In the genomic region with DNA sequence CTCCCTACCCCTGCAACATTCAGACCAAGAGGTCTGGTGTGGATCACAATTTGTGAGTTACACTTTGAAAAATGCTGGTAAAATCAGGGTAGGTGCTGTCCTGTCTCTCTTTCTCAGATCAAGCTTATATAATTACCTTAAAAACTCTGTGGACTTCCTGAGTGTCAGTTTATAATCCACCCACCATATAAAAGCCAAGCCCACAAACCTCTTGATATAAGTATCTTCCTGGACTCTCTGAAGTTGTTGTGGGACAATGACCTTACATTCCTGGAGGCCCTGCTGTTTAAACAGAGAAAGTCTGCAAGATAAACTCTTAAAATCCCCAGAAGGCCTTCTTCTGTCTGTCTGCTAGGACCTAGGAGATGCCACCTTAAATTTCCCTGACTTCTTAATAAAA, we compare ENCODE assay signal across 14 cellular contexts. TPM values are rescaled to one million over a fixed set of nuclear protein-coding genes. Genes with fewer than 3 reads are reported as not detected.
DNase-seq lines count a peak whose midpoint lies in the region; ATAC-seq, FAIRE-seq and TF ChIP-seq lines count a peak whose summit lies in the region.
"Had no signal": no experiment of that assay in that cellular context is flagged by ENCODE, and none has a peak within 500 bp of the region (broad histone marks: within the 10 kb centered on the region; RNA-seq: fewer than 3 reads in every experiment).

No MANE protein-coding gene starts in this region.

- CTCF ChIA-PET in HepG2 (lab: Yijun Ruan, JAX; ENCODE audit: low intra/inter-chr PET ratio, low total read pairs): no interaction called here

- intact Hi-C loops in HepG2 (cut with micrococcal nuclease; ENCODE audit: unreplicated experiment) (no loop called here), right lobe of liver (cut with DNase I) (no loop called here)

- H3K9me3 ChIP-seq in HepG2 (ENCODE audit: low read length): no peaks in the 10 kb centered on the region
- no peaks in the 10 kb centered on the region for H3K9me3 ChIP-seq in right lobe of liver
- H3K9me3 ChIP-seq in SK-N-MC (ENCODE audit: low read depth, low read length): no peaks in the 10 kb centered on the region
- H3K9me3 ChIP-seq in hepatocyte (ENCODE audit: low read depth): no peaks in the 10 kb centered on the region
- H3K9me3 ChIP-seq: BLaER1 treated with 17β-estradiol and CSF1 and Interleukin-3, amounts not matched to agents 10 nM and 100 nM had no signal

- H3K79me1 ChIP-seq in mesendoderm (ENCODE audit: low read length): no peaks in the 10 kb centered on the region

- FAIRE-seq in HepG2 (lab: Jason Lieb, UNC): no peak

- H3K79me2 ChIP-seq in HepG2 (ENCODE audit: insufficient read depth, low read length) (no peaks in the 10 kb centered on the region), mesendoderm (ENCODE audit: control insufficient read depth, insufficient read depth, low read length) (no peaks in the 10 kb centered on the region), hepatocyte (no peaks in the 10 kb centered on the region)

- TF ChIP-seq EP300 in HepG2 (IDR thresholded peaks at IDR 0.05; ENCODE audit: low read depth in 2 of 2, low read length in 2 of 2) (no peak), HepG2 (CRISPR knock-in tag; IDR thresholded peaks at IDR 0.05; ENCODE audit: borderline replicate concordance) (no peak)

- in situ Hi-C loops in HepG2 (cut with HindIII; ENCODE audit: extremely low pct_ligation_motif_present, low pct_unique_long_range_greater_than_20kb): no loop called here

- ATAC-seq in HepG2 (no peak), right lobe of liver (no peak), GM18520 (IDR thresholded peaks at IDR 0.05; ENCODE audit: unreplicated experiment) (no peak)
- ATAC-seq: HCT116 had no signal

- POLR2A ChIA-PET in HepG2 (lab: Yijun Ruan, JAX): no interaction called here

- H2BK120ac ChIP-seq in mesendoderm (ENCODE audit: low read depth, low read length): no peak overlapping the region

- H3K27me3 ChIP-seq in HepG2 (ENCODE audit: control insufficient read depth in 1 of 2, insufficient read depth in 2 of 2, low read length in 2 of 2) (no peaks in the 10 kb centered on the region), right lobe of liver (no peaks in the 10 kb centered on the region), mesendoderm (ENCODE audit: insufficient read depth, low read length, poor library complexity) (no peaks in the 10 kb centered on the region), hepatocyte (no peaks in the 10 kb centered on the region)
- H3K27me3 ChIP-seq: BLaER1 treated with 17β-estradiol and CSF1 and Interleukin-3, amounts not matched to agents 10 nM and 100 nM had no signal

- no peak overlapping the region for H3K23ac ChIP-seq in mesendoderm (ENCODE audit: low read length)

- H3K4ac ChIP-seq in mesendoderm (ENCODE audit: low read depth, low read length): no peak overlapping the region

- H2BK15ac ChIP-seq in mesendoderm (replicated peaks; ENCODE audit: low read depth): no peak overlapping the region

- TF ChIP-seq POLR2A in HepG2 (IDR thresholded peaks at IDR 0.05; ENCODE audit: insufficient read depth in 1 of 2, low read depth in 2 of 2, low read length in 2 of 2) (no peak), right lobe of liver (IDR thresholded peaks at IDR 0.05) (no peak)

- H3K9ac ChIP-seq in HepG2 (ENCODE audit: insufficient read depth, low read depth, low read length) (0 out of 2 replicates have a peak overlapping the region, but pooled peaks have one; percentile 25), SK-N-MC (ENCODE audit: insufficient read length) (no peak overlapping the region), mesendoderm (ENCODE audit: low read length) (no peak overlapping the region)
- H3K9ac ChIP-seq: BLaER1 treated with 17β-estradiol and CSF1 and Interleukin-3, amounts not matched to agents 10 nM and 100 nM had no signal

- TF ChIP-seq CTCF in HepG2 (CRISPR knock-in tag; IDR thresholded peaks at IDR 0.05) (no peak), right lobe of liver (IDR thresholded peaks at IDR 0.05) (no peak), hepatocyte (IDR thresholded peaks at IDR 0.05; ENCODE audit: poor library complexity) (no peak)

- H4K20me1 ChIP-seq in HepG2 (ENCODE audit: insufficient read depth, low read length): no peaks in the 10 kb centered on the region
- H4K20me1 ChIP-seq in hepatocyte (ENCODE audit: insufficient read depth, poor library complexity, severe bottlenecking): no peaks in the 10 kb centered on the region
- H4K20me1 ChIP-seq: BLaER1 treated with 17β-estradiol and CSF1 and Interleukin-3, amounts not matched to agents 10 nM and 100 nM had no signal

- DNase-seq in HepG2 (ENCODE audit: low spot score) (peak; percentile 11), right lobe of liver (no peak), SK-N-MC (ENCODE audit: low read depth, low spot score) (no peak), mesendoderm (peak; percentile 29), hepatocyte (ENCODE audit: low spot score) (no peak)
- DNase-seq in activated CD4-positive, alpha-beta T cell treated with anti-CD3 and anti-CD28 coated beads for 1 hour: no peak
- DNase-seq: 8988T; ACHN; Calu3; CD4-positive, CD25-positive, alpha-beta regulatory T cell; DMS 273 treated with DMSO at 0.1 percent for 48 hours had no signal

- H3K4me2 ChIP-seq in HepG2 (ENCODE audit: low read depth, low read length): no peak overlapping the region
- H3K4me2 ChIP-seq in mesendoderm (ENCODE audit: low read length): no peak overlapping the region
- no peak overlapping the region for H3K4me2 ChIP-seq in hepatocyte
- H3K4me2 ChIP-seq: BLaER1 treated with 17β-estradiol and CSF1 and Interleukin-3, amounts not matched to agents 10 nM and 100 nM had no signal

- H3K4me3 ChIP-seq in HepG2 (replicated peaks in 1 of 3; ENCODE audit: insufficient read depth in 1 of 3, low read depth in 2 of 3, low read length in 3 of 3) (no peak overlapping the region), right lobe of liver (no peak overlapping the region), SK-N-MC (no peak overlapping the region), mesendoderm (ENCODE audit: low read length) (no peak overlapping the region), hepatocyte (no peak overlapping the region)
- H3K4me3 ChIP-seq: BLaER1 treated with 17β-estradiol and CSF1 and Interleukin-3, amounts not matched to agents 10 nM and 100 nM had no signal

- peaks cover 32% of the 10 kb centered on the region for H3K4me1 ChIP-seq in HepG2 (ENCODE audit: insufficient read depth, low read length)
- H3K4me1 ChIP-seq in right lobe of liver: no peaks in the 10 kb centered on the region
- no peaks in the 10 kb centered on the region for H3K4me1 ChIP-seq in mesendoderm (ENCODE audit: control insufficient read depth, low read depth, low read length)
- no peaks in the 10 kb centered on the region for H3K4me1 ChIP-seq in hepatocyte (ENCODE audit: insufficient read depth)
- H3K4me1 ChIP-seq: BLaER1 treated with 17β-estradiol and CSF1 and Interleukin-3, amounts not matched to agents 10 nM and 100 nM had no signal

- BruUV-seq in HepG2 (replicated peaks; lab: Mats Ljungman, UMichigan): no TSS peak

- H2AFZ ChIP-seq in HepG2 (ENCODE audit: low read length): no peak overlapping the region
- H2AFZ ChIP-seq in hepatocyte: no peak overlapping the region

- no peak overlapping the region for H3K18ac ChIP-seq in mesendoderm (ENCODE audit: low read length)

- no peak overlapping the region for H4K5ac ChIP-seq in mesendoderm (ENCODE audit: low read length)

- H3K56ac ChIP-seq in mesendoderm (ENCODE audit: low read length): no peak overlapping the region

- no peak overlapping the region for H3K27ac ChIP-seq in HepG2 (ENCODE audit: extremely low read length, insufficient read depth, low read length)
- no peak overlapping the region for H3K27ac ChIP-seq in right lobe of liver
- H3K27ac ChIP-seq in SK-N-MC: 0 out of 2 replicates have a peak overlapping the region, but pooled peaks have one; percentile 27
- H3K27ac ChIP-seq in mesendoderm (ENCODE audit: low read depth, low read length): no peak overlapping the region
- no peak overlapping the region for H3K27ac ChIP-seq in hepatocyte
- H3K27ac ChIP-seq: BLaER1 treated with 17β-estradiol and CSF1 and Interleukin-3, amounts not matched to agents 10 nM and 100 nM had no signal

- H3K36me3 ChIP-seq in HepG2 (replicated peaks in 1 of 2; ENCODE audit: control insufficient read depth in 1 of 2, insufficient read depth in 2 of 2, low read length in 2 of 2) (no peaks in the 10 kb centered on the region), right lobe of liver (no peaks in the 10 kb centered on the region), SK-N-MC (ENCODE audit: insufficient read depth, low read length) (no peaks in the 10 kb centered on the region), mesendoderm (ENCODE audit: control insufficient read depth, insufficient read depth, low read length) (no peaks in the 10 kb centered on the region), hepatocyte (replicated peaks; ENCODE audit: insufficient read depth, low read depth) (no peaks in the 10 kb centered on the region)
- H3K36me3 ChIP-seq: BLaER1 treated with 17β-estradiol and CSF1 and Interleukin-3, amounts not matched to agents 10 nM and 100 nM had no signal

- H2BK5ac ChIP-seq in mesendoderm (ENCODE audit: low read length): no peak overlapping the region

- H4K8ac ChIP-seq in mesendoderm (ENCODE audit: low read depth, low read length): no peak overlapping the region

- no peak for TF ChIP-seq RAD21 in HepG2 (CRISPR knock-in tag; IDR thresholded peaks at IDR 0.05)

- no peaks in the 10 kb centered on the region for H3K9me2 ChIP-seq in hepatocyte (replicated peaks; ENCODE audit: insufficient read depth)

- no peak overlapping the region for H2AK5ac ChIP-seq in mesendoderm (ENCODE audit: low read length)

RNA-seq across cellular contexts. Expression of gene KTN1, which starts 11.4 kb away (rescaled TPM):
- 138 and 169 TPM in 2 replicates for total RNA-seq in HepG2 (2016; rRNA removed; fragmentation: Illumina TruSeq; extraction: Trizol)
- 28.3 and 35.6 TPM in 2 replicates for total RNA-seq in HepG2 (2016; cell fraction: cytosol; rRNA removed; fragmentation: Illumina TruSeq; extraction: Trizol; ENCODE audit: low read depth)
- 136 and 165 TPM in 2 replicates for total RNA-seq in HepG2 (2016; cell fraction: insoluble cytoplasmic fraction; rRNA removed; fragmentation: Illumina TruSeq; extraction: Trizol)
- 68.6 and 81.8 TPM in 2 replicates for total RNA-seq in HepG2 (2016; cell fraction: membrane; rRNA removed; fragmentation: Illumina TruSeq; extraction: Trizol)
- 209 and 237 TPM in 2 replicates for total RNA-seq in HepG2 (2016; cell fraction: nucleus; rRNA removed; fragmentation: Illumina TruSeq; extraction: Trizol)
- polyA plus RNA-seq in HepG2 (2011; rRNA removed): 43.3 and 60.6 TPM in 2 replicates
- 22.9 and 39.5 TPM in 2 replicates for polyA plus RNA-seq in HepG2 (2011; cell fraction: cytosol; rRNA removed)
- polyA plus RNA-seq in HepG2 (2011; cell fraction: nucleus; rRNA removed): 36.7 and 39.6 TPM in 2 replicates
- 91.0 and 125 TPM in 2 replicates for polyA plus RNA-seq in HepG2 (2012)
- polyA plus RNA-seq in HepG2 (2016; cell fraction: cytosol; fragmentation: Illumina TruSeq; extraction: Trizol; ENCODE audit: low read depth): 12.0 and 13.7 TPM in 2 replicates
- 100.0 and 102 TPM in 2 replicates for polyA plus RNA-seq in HepG2 (2016; cell fraction: insoluble cytoplasmic fraction; fragmentation: Illumina TruSeq; extraction: Trizol; ENCODE audit: low read depth)
- 31.3 and 39.9 TPM in 2 replicates for polyA plus RNA-seq in HepG2 (2016; cell fraction: membrane; fragmentation: Illumina TruSeq; extraction: Trizol; ENCODE audit: low read depth)
- polyA plus RNA-seq in HepG2 (2016; cell fraction: nucleus; fragmentation: Illumina TruSeq; extraction: Trizol; ENCODE audit: insufficient read depth, low read depth): 225 and 226 TPM in 2 replicates
- 12.2 and 19.3 TPM in 2 replicates for polyA minus RNA-seq in HepG2 (2011; rRNA and poly(A)+ RNA removed; ENCODE audit: low replicate concordance)
- polyA minus RNA-seq in HepG2 (2011; cell fraction: cytosol; rRNA and poly(A)+ RNA removed): 57.0 and 63.6 TPM in 2 replicates
- 265 and 273 TPM in 2 replicates for polyA minus RNA-seq in HepG2 (2011; cell fraction: nucleus; rRNA and poly(A)+ RNA removed)
- total RNA-seq in right lobe of liver: 10 to 100 TPM; 55.8 to 90.8 (median 64.1) TPM
- polyA plus RNA-seq in mesendoderm (2013, experiment 1 of 2): 177 TPM
- polyA plus RNA-seq in mesendoderm (2013, experiment 2 of 2): 176 TPM
- 131 and 150 TPM in 2 replicates for total RNA-seq in hepatocyte
- polyA plus RNA-seq in hepatocyte: 164 and 209 TPM in 2 replicates

Comparison
In these comparisons a context has a peak if more than half of its experiments do, and no peak if none do; other contexts are left out.
1. DNase-seq: peak in HepG2 (single experiment) and mesendoderm (single experiment); none in right lobe of liver (0 of 3), SK-N-MC (single experiment), hepatocyte (single experiment) and activated CD4-positive, alpha-beta T cell treated with anti-CD3 and anti-CD28 coated beads for 1 hour (single experiment).